In the genomic region with DNA sequence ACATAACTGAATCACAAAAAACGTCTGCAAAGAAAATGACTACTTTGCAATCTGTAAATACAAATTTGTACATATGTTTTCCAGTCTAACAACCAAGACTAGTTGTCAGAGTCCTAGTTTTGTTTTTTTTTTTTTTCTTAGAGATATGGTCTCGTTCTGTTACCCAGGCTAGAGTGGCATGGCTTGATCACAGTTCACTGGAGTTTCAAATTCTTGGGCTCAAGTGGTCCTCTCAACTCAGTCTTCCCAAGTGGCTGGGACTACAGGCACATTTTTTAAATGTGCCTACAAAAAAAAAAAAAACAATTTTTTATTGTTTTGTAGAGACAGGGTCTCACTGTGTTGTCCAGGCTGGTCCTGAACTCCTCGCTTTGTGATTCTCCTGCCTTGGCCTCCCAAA, we compare ENCODE assay signal across 30 cellular contexts.
"Had no signal": no experiment of that assay in that cellular context is flagged by ENCODE, and none has a peak within 500 bp of the region (broad histone marks: within the 10 kb centered on the region; RNA-seq: fewer than 3 reads in every experiment).

No MANE protein-coding gene starts in this region.

- H3K9me3 Mint-ChIP-seq: naive thymus-derived CD4-positive, alpha-beta T cell; natural killer cell treated with Interleukin-12 subunit alpha and Interleukin-12 subunit beta and Interleukin-15 and Interleukin-18, amount 100 ng/mL, for 72 hours; nephron progenitor cell; neural crest cell; stimulated activated effector memory CD8-positive, alpha-beta T cell treated with anti-CD3 and anti-CD28 coated beads, Interleukin-12 subunit alpha, Interleukin-12 subunit beta, amount 100 ng/mL, for 72 hours; stimulated activated naive B cell treated with anti-CD40 and anti-IgM and Interleukin-4, amounts not matched to agents 10 μg/mL and 1 μg/mL and 100 μg/mL, for 72 hours; stimulated activated naive CD8-positive, alpha-beta T cell treated with anti-CD3 and anti-CD28 coated beads, Interleukin-15, Interleukin-2, amounts not matched to agents 100 ng/mL and 50 ng/mL, for 24 hours had no signal

- H3K4me3 ChIP-seq: ovary, psoas muscle, right lobe of liver, sigmoid colon, stomach, thoracic aorta, tibial artery, transverse colon, upper lobe of left lung, vagina had no signal

- H2AFZ ChIP-seq: parathyroid adenoma had no signal

- H3K9me3 ChIP-seq: neutrophil, ovary, psoas muscle, right lobe of liver, sigmoid colon, stomach, thoracic aorta, tibial artery, transverse colon, upper lobe of left lung, vagina had no signal

- H3K79me2 ChIP-seq: parathyroid adenoma had no signal

- FAIRE-seq: small intestine, urothelium cell line had no signal

- H3K36me3 ChIP-seq: ovary had no signal

- DNase-seq: naive thymus-derived CD4-positive, alpha-beta T cell; nephron progenitor cell; nucleus accumbens; ovary; posterior cingulate gyrus; psoas muscle; right cardiac atrium; right lobe of liver; sigmoid colon; small intestine; stimulated activated CD4-positive, alpha-beta T cell treated with anti-CD3 and anti-CD28 coated beads, Interleukin-15, amount 100 ng/mL, for 24 hours; stimulated activated CD4-positive, alpha-beta T cell treated with anti-CD3 and anti-CD28 coated beads, Interleukin-2, amount 100 ng/mL, for 24 hours; stimulated activated CD4-positive, alpha-beta T cell treated with anti-CD3 and anti-CD28 coated beads, Interleukin-2, amount 100 ng/mL, for 48 hours; stimulated activated CD4-positive, alpha-beta T cell treated with anti-CD3 and anti-CD28 coated beads, Interleukin-4, amount 100 ng/mL, for 24 hours; stimulated activated naive B cell treated with anti-CD40 and anti-IgM and Interleukin-4, amounts not matched to agents 10 μg/mL and 1 μg/mL and 100 μg/mL, for 72 hours; stimulated activated naive CD4-positive, alpha-beta T cell treated with Interleukin-2 at 50 U/mL for 16 hours; stomach; tibial artery; transverse colon; upper lobe of left lung had no signal

- H3K4me1 ChIP-seq: right lobe of liver, sigmoid colon, stomach, tibial artery, transverse colon, upper lobe of left lung, vagina had no signal

- H3K27me3 ChIP-seq: neutrophil, ovary, right lobe of liver, sigmoid colon, stomach, tibial artery, transverse colon, upper lobe of left lung, vagina had no signal

- H3K9ac ChIP-seq: parathyroid adenoma had no signal

- H3K4me1 Mint-ChIP-seq: nephron progenitor cell, neural crest cell had no signal

- H3K27ac Mint-ChIP-seq: naive thymus-derived CD4-positive, alpha-beta T cell; progenitor cell of endocrine pancreas; stimulated activated naive B cell treated with anti-CD40 and anti-IgM and Interleukin-4, amounts not matched to agents 10 μg/mL and 1 μg/mL and 100 μg/mL, for 72 hours had no signal

- ATAC-seq: naive thymus-derived CD4-positive, alpha-beta T cell; natural killer cell treated with Interleukin-12 subunit alpha and Interleukin-12 subunit beta and Interleukin-15 and Interleukin-18, amount 100 ng/mL, for 72 hours; psoas muscle; right cardiac atrium; right lobe of liver; stimulated activated effector memory CD8-positive, alpha-beta T cell treated with anti-CD3 and anti-CD28 coated beads, Interleukin-12 subunit alpha, Interleukin-12 subunit beta, amount 100 ng/mL, for 72 hours; stimulated activated naive B cell treated with anti-CD40 and anti-IgM and Interleukin-4, amounts not matched to agents 10 μg/mL and 1 μg/mL and 100 μg/mL, for 72 hours had no signal

- H3K27ac ChIP-seq: neutrophil, ovary, parathyroid adenoma, psoas muscle, right lobe of liver, sigmoid colon, stomach, thoracic aorta, tibial artery, transverse colon, upper lobe of left lung, vagina had no signal

- H3K4me3 Mint-ChIP-seq: naive thymus-derived CD4-positive, alpha-beta T cell; natural killer cell treated with Interleukin-12 subunit alpha and Interleukin-12 subunit beta and Interleukin-15 and Interleukin-18, amount 100 ng/mL, for 72 hours; nephron progenitor cell; neural crest cell; stimulated activated effector memory CD8-positive, alpha-beta T cell treated with anti-CD3 and anti-CD28 coated beads, Interleukin-12 subunit alpha, Interleukin-12 subunit beta, amount 100 ng/mL, for 72 hours; stimulated activated naive B cell treated with anti-CD40 and anti-IgM and Interleukin-4, amounts not matched to agents 10 μg/mL and 1 μg/mL and 100 μg/mL, for 72 hours; stimulated activated naive CD8-positive, alpha-beta T cell treated with anti-CD3 and anti-CD28 coated beads, Interleukin-15, Interleukin-2, amounts not matched to agents 100 ng/mL and 50 ng/mL, for 24 hours had no signal

- H3K27me3 Mint-ChIP-seq: naive thymus-derived CD4-positive, alpha-beta T cell; natural killer cell treated with Interleukin-12 subunit alpha and Interleukin-12 subunit beta and Interleukin-15 and Interleukin-18, amount 100 ng/mL, for 72 hours; progenitor cell of endocrine pancreas; stimulated activated naive B cell treated with anti-CD40 and anti-IgM and Interleukin-4, amounts not matched to agents 10 μg/mL and 1 μg/mL and 100 μg/mL, for 72 hours; stimulated activated naive CD8-positive, alpha-beta T cell treated with anti-CD3 and anti-CD28 coated beads, Interleukin-15, Interleukin-2, amounts not matched to agents 100 ng/mL and 50 ng/mL, for 24 hours had no signal
